17 cellular contexts compared by ENCODE assay signal in genomic region chr21:44985441-44986401, GRCh38. TPM values are rescaled to one million over a fixed set of nuclear protein-coding genes. Genes with fewer than 3 reads are reported as not detected.
A peak's percentile ranks its signal among the peaks of the same experiment; 100 is the strongest.
DNase-seq lines count a peak whose midpoint lies in the region; FAIRE-seq and TF ChIP-seq lines count a peak whose summit lies in the region.
"Had no signal": no experiment of that assay in that cellular context is flagged by ENCODE, and none has a peak within 500 bp of the region (broad histone marks: within the 10 kb centered on the region; RNA-seq: fewer than 3 reads in every experiment).

No MANE protein-coding gene starts in this region.

- no peaks in the 10 kb centered on the region for H3K9me3 Mint-ChIP-seq in osteocyte (ENCODE audit: unreplicated experiment)
- no peaks in the 10 kb centered on the region for H3K9me3 Mint-ChIP-seq in activated T-helper 1 cell treated with anti-CD3 and anti-CD28 coated beads, Interleukin-12 subunit alpha, Interleukin-12 subunit beta, Interleukin-2, Interleukin-4 antibody, amounts not matched to agents 30 ng/mL and 10 ng/mL and 1 ng/mL, durations not matched to agents 14 hours and 24 hours and 36 hours
- H3K9me3 Mint-ChIP-seq: CD4-positive, alpha-beta memory T cell; naive thymus-derived CD4-positive, alpha-beta T cell; WTC11 had no signal

- H3K27me3 ChIP-seq in WERI-Rb-1 (ENCODE audit: insufficient read depth, low read depth, severe bottlenecking) (no peaks in the 10 kb centered on the region), skeletal muscle satellite cell (ENCODE audit: control insufficient read depth, insufficient read depth, low read length) (no peaks in the 10 kb centered on the region)
- H3K27me3 ChIP-seq: colonic mucosa, gastrocnemius medialis had no signal

- peaks cover 0 to 9% of the 10 kb centered on the region in 2 donors for H3K4me1 ChIP-seq in kidney (ENCODE audit: control insufficient read depth in 1 of 2, insufficient read depth in 1 of 2, low read depth in 1 of 2, low read length in 2 of 2)
- peaks cover 27% of the 10 kb centered on the region for H3K4me1 ChIP-seq in skeletal muscle satellite cell (ENCODE audit: control insufficient read depth, insufficient read depth, low read length)
- H3K4me1 ChIP-seq: colonic mucosa had no signal

- no peaks in the 10 kb centered on the region for H3K36me3 Mint-ChIP-seq in osteocyte (ENCODE audit: unreplicated experiment)
- no peaks in the 10 kb centered on the region for H3K36me3 Mint-ChIP-seq in activated T-helper 1 cell treated with anti-CD3 and anti-CD28 coated beads, Interleukin-12 subunit alpha, Interleukin-12 subunit beta, Interleukin-2, Interleukin-4 antibody, amounts not matched to agents 30 ng/mL and 10 ng/mL and 1 ng/mL, durations not matched to agents 14 hours and 24 hours and 36 hours (ENCODE audit: low read depth)
- H3K36me3 Mint-ChIP-seq: CD4-positive, alpha-beta memory T cell; naive thymus-derived CD4-positive, alpha-beta T cell; WTC11 had no signal

- H3K27ac Mint-ChIP-seq in osteocyte (ENCODE audit: unreplicated experiment), result no peak overlapping the region
- H3K27ac Mint-ChIP-seq in activated T-helper 1 cell treated with anti-CD3 and anti-CD28 coated beads, Interleukin-12 subunit alpha, Interleukin-12 subunit beta, Interleukin-2, Interleukin-4 antibody, amounts not matched to agents 30 ng/mL and 10 ng/mL and 1 ng/mL, durations not matched to agents 14 hours and 24 hours and 36 hours, result no peak overlapping the region
- H3K27ac Mint-ChIP-seq: CD4-positive, alpha-beta memory T cell; naive thymus-derived CD4-positive, alpha-beta T cell; T-helper 17 cell; WTC11 had no signal

- intact Hi-C loops in kidney (cut with DNase I), result no loop called here
- intact Hi-C loops in activated T-helper 1 cell treated with anti-CD3 and anti-CD28 coated beads, Interleukin-12 subunit alpha, Interleukin-12 subunit beta, Interleukin-2, Interleukin-4 antibody, amounts not matched to agents 30 ng/mL and 10 ng/mL and 1 ng/mL, durations not matched to agents 14 hours and 24 hours and 36 hours (cut with micrococcal nuclease), result no loop called here

- FAIRE-seq in kidney (lab: Jason Lieb, UNC), result no peak

- H3K27ac ChIP-seq in WERI-Rb-1, result peak overlapping the region; percentile 50
- H3K27ac ChIP-seq in kidney (ENCODE audit: low read depth in 2 of 2, low read length in 2 of 2), result no peak overlapping the region
- H3K27ac ChIP-seq: colonic mucosa, epithelial cell of prostate, gastrocnemius medialis had no signal

- H3K36me3 ChIP-seq in WERI-Rb-1 (no peaks in the 10 kb centered on the region), kidney (ENCODE audit: control insufficient read depth in 1 of 2, insufficient read depth in 2 of 2, low read length in 2 of 2) (no peaks in the 10 kb centered on the region), skeletal muscle satellite cell (ENCODE audit: insufficient read depth, low read length) (no peaks in the 10 kb centered on the region)
- H3K36me3 ChIP-seq: colonic mucosa, gastrocnemius medialis had no signal

- H3K4me1 Mint-ChIP-seq in osteocyte (ENCODE audit: unreplicated experiment), result peaks cover 33% of the 10 kb centered on the region
- H3K4me1 Mint-ChIP-seq in activated T-helper 1 cell treated with anti-CD3 and anti-CD28 coated beads, Interleukin-12 subunit alpha, Interleukin-12 subunit beta, Interleukin-2, Interleukin-4 antibody, amounts not matched to agents 30 ng/mL and 10 ng/mL and 1 ng/mL, durations not matched to agents 14 hours and 24 hours and 36 hours (ENCODE audit: low read depth), result no peaks in the 10 kb centered on the region
- H3K4me1 Mint-ChIP-seq: CD4-positive, alpha-beta memory T cell; naive thymus-derived CD4-positive, alpha-beta T cell; T-helper 17 cell; WTC11 had no signal

- H3K27me3 Mint-ChIP-seq in osteocyte (ENCODE audit: unreplicated experiment), result no peaks in the 10 kb centered on the region
- H3K27me3 Mint-ChIP-seq in activated T-helper 1 cell treated with anti-CD3 and anti-CD28 coated beads, Interleukin-12 subunit alpha, Interleukin-12 subunit beta, Interleukin-2, Interleukin-4 antibody, amounts not matched to agents 30 ng/mL and 10 ng/mL and 1 ng/mL, durations not matched to agents 14 hours and 24 hours and 36 hours (ENCODE audit: insufficient read depth), result no peaks in the 10 kb centered on the region
- H3K27me3 Mint-ChIP-seq: CD4-positive, alpha-beta memory T cell; naive thymus-derived CD4-positive, alpha-beta T cell; T-helper 17 cell had no signal

- no peak overlapping the region for H3K4me2 ChIP-seq in skeletal muscle satellite cell (ENCODE audit: low read length)

- H3K9ac ChIP-seq in kidney (ENCODE audit: low read length in 2 of 2) (no peak overlapping the region), skeletal muscle satellite cell (ENCODE audit: low read depth, low read length) (peak overlapping the region; percentile 10)

- no peak overlapping the region for H3K4me3 ChIP-seq in WERI-Rb-1 (ENCODE audit: low read depth, low read length)
- no peak overlapping the region for H3K4me3 ChIP-seq in kidney (ENCODE audit: low read length in 2 of 2)
- no peak overlapping the region for H3K4me3 ChIP-seq in skeletal muscle satellite cell (ENCODE audit: low read length)
- H3K4me3 ChIP-seq: colonic mucosa, gastrocnemius medialis, lung had no signal

- H3K4me3 Mint-ChIP-seq in osteocyte (ENCODE audit: unreplicated experiment), result no peak overlapping the region
- H3K4me3 Mint-ChIP-seq in activated T-helper 1 cell treated with anti-CD3 and anti-CD28 coated beads, Interleukin-12 subunit alpha, Interleukin-12 subunit beta, Interleukin-2, Interleukin-4 antibody, amounts not matched to agents 30 ng/mL and 10 ng/mL and 1 ng/mL, durations not matched to agents 14 hours and 24 hours and 36 hours, result no peak overlapping the region
- H3K4me3 Mint-ChIP-seq: CD4-positive, alpha-beta memory T cell; naive thymus-derived CD4-positive, alpha-beta T cell; T-helper 17 cell; WTC11 had no signal

- H3K9me3 ChIP-seq in WERI-Rb-1 (ENCODE audit: severe bottlenecking), result no peaks in the 10 kb centered on the region
- H3K9me3 ChIP-seq in kidney (ENCODE audit: control insufficient read depth in 1 of 2, low read length in 2 of 2), result no peaks in the 10 kb centered on the region
- no peaks in the 10 kb centered on the region for H3K9me3 ChIP-seq in skeletal muscle satellite cell (replicated peaks; ENCODE audit: low read length)
- H3K9me3 ChIP-seq: colonic mucosa, gastrocnemius medialis had no signal

- DNase-seq in activated CD8-positive, alpha-beta memory T cell treated with anti-CD3 and anti-CD28 coated beads, Interleukin-2, amount 50 U/mL, for 4 hours, result peak; percentile 14
- DNase-seq in activated CD8-positive, alpha-beta memory T cell treated with anti-CD3 and anti-CD28 coated beads, Interleukin-2, amount 50 U/mL, for 48 hours, result no peak
- no peak for DNase-seq in WERI-Rb-1
- peak; percentile 72 for DNase-seq in kidney
- no peak for DNase-seq in inferior parietal cortex (ENCODE audit: extremely low spot score)
- no peak for DNase-seq in osteocyte (ENCODE audit: extremely low spot score, unreplicated experiment)
- DNase-seq in activated T-helper 1 cell treated with anti-CD3 and anti-CD28 coated beads, Interleukin-12 subunit alpha, Interleukin-12 subunit beta, Interleukin-2, Interleukin-4 antibody, amounts not matched to agents 30 ng/mL and 10 ng/mL and 1 ng/mL, durations not matched to agents 14 hours and 24 hours and 36 hours (ENCODE audit: low spot score), result no peak
- DNase-seq: CD4-positive, alpha-beta memory T cell; colonic mucosa; NCI-H446 had no signal

- TF ChIP-seq CTCF in WERI-Rb-1 (IDR thresholded peaks at IDR 0.05; ENCODE audit: low read depth, low read length) (no peak), kidney (IDR thresholded peaks at IDR 0.05; ENCODE audit: borderline replicate concordance, extremely low read depth, insufficient read depth) (no peak), osteocyte (IDR thresholded peaks at IDR 0.05) (no peak)

RNA-seq across cellular contexts. Expression of gene SLX9, which starts 45.9 kb away (rescaled TPM):
- total RNA-seq in kidney (27.1 TPM), osteocyte (30.4 and 33.1 TPM in 2 replicates)
- polyA plus RNA-seq in kidney (ENCODE audit: insufficient read depth, low read depth, low replicate concordance), result 35.1 TPM
- 18.1 and 25.6 TPM in 2 replicates for total RNA-seq in skeletal muscle satellite cell (2012; rRNA removed)
- 83.4 and 84.7 TPM in 2 replicates for total RNA-seq in activated T-helper 1 cell treated with anti-CD3 and anti-CD28 coated beads, Interleukin-12 subunit alpha, Interleukin-12 subunit beta, Interleukin-2, Interleukin-4 antibody, amounts not matched to agents 30 ng/mL and 10 ng/mL and 1 ng/mL, durations not matched to agents 14 hours and 24 hours and 36 hours

Comparison
In these comparisons a context has a peak if more than half of its experiments do, and no peak if none do; other contexts are left out.
1. DNase-seq: peak in activated CD8-positive, alpha-beta memory T cell treated with anti-CD3 and anti-CD28 coated beads, Interleukin-2, amount 50 U/mL, for 4 hours (single experiment) and kidney (single experiment); none in activated CD8-positive, alpha-beta memory T cell treated with anti-CD3 and anti-CD28 coated beads, Interleukin-2, amount 50 U/mL, for 48 hours (single experiment), WERI-Rb-1 (single experiment), inferior parietal cortex (single experiment), osteocyte (single experiment) and activated T-helper 1 cell treated with anti-CD3 and anti-CD28 coated beads, Interleukin-12 subunit alpha, Interleukin-12 subunit beta, Interleukin-2, Interleukin-4 antibody, amounts not matched to agents 30 ng/mL and 10 ng/mL and 1 ng/mL, durations not matched to agents 14 hours and 24 hours and 36 hours (single experiment).